ENCODE assay signal across 8 cellular contexts in the genomic region with DNA sequence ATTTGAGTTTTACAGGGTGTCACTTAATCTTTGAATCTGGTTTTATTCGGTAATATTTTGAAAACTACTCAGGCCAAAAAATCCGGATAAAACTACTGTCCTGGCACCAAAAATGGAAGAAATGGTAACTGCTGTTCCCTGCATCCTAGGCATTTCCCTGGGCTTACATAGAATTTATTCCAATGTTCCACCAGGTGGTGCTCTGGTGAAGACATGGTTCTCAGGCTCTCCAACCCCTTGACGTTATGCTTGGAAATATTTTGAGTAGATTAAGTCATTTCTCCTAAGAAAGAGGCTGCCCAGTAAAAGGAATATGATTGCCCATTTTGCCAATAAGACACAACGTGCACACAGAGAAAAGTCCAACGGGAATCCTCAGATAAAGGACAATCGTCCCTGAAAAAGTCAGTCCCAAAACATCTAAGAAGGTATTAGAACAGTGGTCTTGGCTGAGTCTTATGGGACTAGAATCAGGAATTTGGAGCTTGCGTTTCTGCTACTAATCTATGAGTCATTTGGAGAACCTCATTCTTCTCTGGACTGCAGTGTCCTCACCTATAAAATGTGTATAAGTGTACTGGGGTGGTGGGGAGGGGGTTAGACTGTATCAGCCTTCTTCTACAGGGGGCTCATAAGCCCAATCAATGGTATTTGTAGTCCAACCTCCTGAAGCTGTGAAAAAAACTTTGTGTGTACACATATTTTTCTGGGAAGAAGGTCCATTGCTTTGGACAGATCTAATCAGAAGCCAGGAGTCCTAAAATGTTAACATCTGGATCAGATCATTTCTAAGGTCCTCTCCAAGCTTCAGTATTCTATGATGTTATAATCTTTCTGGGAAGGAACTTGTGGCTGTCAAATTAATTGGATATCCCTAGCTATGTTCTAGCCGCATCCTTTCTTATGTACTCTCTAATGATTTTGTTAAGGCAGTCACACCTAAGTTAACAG.
A peak's percentile ranks its signal among the peaks of the same experiment; 100 is the strongest.
DNase-seq lines count a peak whose midpoint lies in the region; TF ChIP-seq lines count a peak whose summit lies in the region.

No MANE protein-coding gene starts in this region.

- H3K4me1 ChIP-seq in cardiac muscle cell (ENCODE audit: low read depth) = peaks cover 16% of the 10 kb centered on the region
- H3K4me1 ChIP-seq in sigmoid colon = no peaks in the 10 kb centered on the region

- peak; percentile 55 for TF ChIP-seq CTCF in LNCAP (IDR thresholded peaks at IDR 0.05)
- peak; percentile 61 for TF ChIP-seq CTCF in cardiac muscle cell (IDR thresholded peaks at IDR 0.05; ENCODE audit: low read depth, low read length)
- TF ChIP-seq CTCF in sigmoid colon (IDR thresholded peaks at IDR 0.05) = peak in 3 of 4 experiments; percentile 19 to 22 (median 22)

- intact Hi-C loops in sigmoid colon (cut with DNase I) = loop anchor here (10.0 kb wide), 1 partner anchor 128 kb away; a partner anchor contains a TSS

- TF ChIP-seq POLR2A in sigmoid colon (IDR thresholded peaks at IDR 0.05) = no peak

- TF ChIP-seq EP300 in sigmoid colon (IDR thresholded peaks at IDR 0.05) = no peak

- H3K9me3 ChIP-seq in cardiac muscle cell (ENCODE audit: low read depth) (no peaks in the 10 kb centered on the region), sigmoid colon (no peaks in the 10 kb centered on the region)

- no peak overlapping the region for H3K4me3 ChIP-seq in cardiac muscle cell
- no peak overlapping the region for H3K4me3 ChIP-seq in sigmoid colon

- 36 to 54% methylated on average over 8 of the region's 8 CpGs for WGBS in sigmoid colon, 2 donors

- no peak overlapping the region for H3K27ac ChIP-seq in cardiac muscle cell
- H3K27ac ChIP-seq in sigmoid colon = peak overlapping the region in 1 of 4 donors; percentile 45

- H3K27me3 ChIP-seq in cardiac muscle cell = no peaks in the 10 kb centered on the region
- H3K27me3 ChIP-seq in sigmoid colon = no peaks in the 10 kb centered on the region

- no peaks in the 10 kb centered on the region for H3K36me3 ChIP-seq in cardiac muscle cell
- H3K36me3 ChIP-seq in sigmoid colon = no peaks in the 10 kb centered on the region

- DNase-seq in GM04503 (ENCODE audit: low read depth) (peak; percentile 22), SW480 (ENCODE audit: low spot score) (peak; percentile 58), cardiac muscle cell (ENCODE audit: low read depth in 1 of 2, low spot score in 1 of 2) (peak; percentile 71 to 87), sigmoid colon (no peak), NCI-H187 treated with DMSO at 0.1 percent for 48 hours (lab: John Stamatoyannopoulos, UW) (no peak)
- no peak for DNase-seq in stimulated activated CD4-positive, alpha-beta T cell treated with anti-CD3 and anti-CD28 coated beads, Interleukin-4, amount 100 ng/mL, for 1 hour
- DNase-seq in stimulated activated CD4-positive, alpha-beta T cell treated with anti-CD3 and anti-CD28 coated beads, Interleukin-4, amount 100 ng/mL, for 4 hours = no peak

Comparison
In these comparisons a context has a peak if more than half of its experiments do, and no peak if none do; other contexts are left out.
1. DNase-seq: peak in GM04503 (single experiment), SW480 (single experiment) and cardiac muscle cell (2 of 2); none in sigmoid colon (single experiment), stimulated activated CD4-positive, alpha-beta T cell treated with anti-CD3 and anti-CD28 coated beads, Interleukin-4, amount 100 ng/mL, for 1 hour (single experiment), NCI-H187 treated with DMSO at 0.1 percent for 48 hours (single experiment) and stimulated activated CD4-positive, alpha-beta T cell treated with anti-CD3 and anti-CD28 coated beads, Interleukin-4, amount 100 ng/mL, for 4 hours (0 of 2).
2. Peak in every context shown above with its lines, with median percentiles within 50 percentile points of each other: CTCF ChIP-seq.